Comparison of ENCODE assay signal across 19 cellular contexts in genomic region chrX:153486163-153486562, GRCh38. TPM values are rescaled to one million over a fixed set of nuclear protein-coding genes. Genes with fewer than 3 reads are reported as not detected.
DNase-seq lines count a peak whose midpoint lies in the region; ATAC-seq and TF ChIP-seq lines count a peak whose summit lies in the region.
"Had no signal": no experiment of that assay in that cellular context is flagged by ENCODE, and none has a peak within 500 bp of the region (broad histone marks: within the 10 kb centered on the region; RNA-seq: fewer than 3 reads in every experiment).

No MANE protein-coding gene starts in this region.

- no peak overlapping the region for H3K4me3 Mint-ChIP-seq in T-helper 17 cell
- H3K4me3 Mint-ChIP-seq: CD8-positive, alpha-beta T cell; HFFc6 had no signal

- H3K4me1 ChIP-seq in BE2C = peaks cover 14% of the 10 kb centered on the region
- H3K4me1 ChIP-seq in BLaER1 = peaks cover 100% of the 10 kb centered on the region
- H3K4me1 ChIP-seq in trophoblast cell (ENCODE audit: control insufficient read depth in 1 of 2, insufficient read depth in 2 of 2, low read length in 2 of 2) = peaks cover 7 to 16% of the 10 kb centered on the region in 2 experiments
- peaks cover 2 to 19% (median 16%) of the 10 kb centered on the region in 4 donors for H3K4me1 ChIP-seq in esophagus muscularis mucosa
- H3K4me1 ChIP-seq in transverse colon = peaks cover 0 to 5% (median 0%) of the 10 kb centered on the region in 4 donors

- peaks cover 6% of the 10 kb centered on the region; the same call in 1 of the 2 replicates for H4K20me1 ChIP-seq in BLaER1

- no peaks in the 10 kb centered on the region for H3K27me3 Mint-ChIP-seq in T-helper 17 cell

- no peaks in the 10 kb centered on the region for H3K36me3 Mint-ChIP-seq in T-helper 17 cell (ENCODE audit: low read depth)
- H3K36me3 Mint-ChIP-seq: CD8-positive, alpha-beta T cell had no signal

- peak overlapping the region; percentile 11 for H4K91ac ChIP-seq in trophoblast cell (ENCODE audit: low read depth, low read length)

- DNase-seq in BE2C = peak; percentile 48
- DNase-seq in WERI-Rb-1 = no peak
- no peak for DNase-seq in trophoblast cell
- DNase-seq in esophagus muscularis mucosa (ENCODE audit: extremely low spot score) = no peak
- no peak for DNase-seq in T-helper 17 cell
- no peak for DNase-seq in foreskin melanocyte
- no peak for DNase-seq in transverse colon
- DNase-seq: ACHN; Calu3; CD8-positive, alpha-beta T cell; DMS79 treated with DMSO at 0.1 percent for 48 hours; GF-D8; GOT3; H7; HFFc6 had no signal

- H3K23ac ChIP-seq in trophoblast cell (ENCODE audit: low read length) = no peak overlapping the region

- H3K4me1 Mint-ChIP-seq in T-helper 17 cell = no peaks in the 10 kb centered on the region

- no peak overlapping the region for H2BK12ac ChIP-seq in trophoblast cell (ENCODE audit: low read length)

- peaks cover 13% of the 10 kb centered on the region for H3K79me1 ChIP-seq in trophoblast cell (ENCODE audit: low read length)

- TF ChIP-seq POLR2A in esophagus muscularis mucosa (IDR thresholded peaks at IDR 0.05; ENCODE audit: low read depth) = no peak
- TF ChIP-seq POLR2A in transverse colon (IDR thresholded peaks at IDR 0.05) = no peak

- H3K9ac ChIP-seq in BLaER1 = no peak overlapping the region
- no peak overlapping the region for H3K9ac ChIP-seq in trophoblast cell (ENCODE audit: low read length)

- no peak overlapping the region for H3K27ac Mint-ChIP-seq in T-helper 17 cell
- H3K27ac Mint-ChIP-seq: CD8-positive, alpha-beta T cell; HFFc6 had no signal

- no peaks in the 10 kb centered on the region for H3K79me2 ChIP-seq in trophoblast cell (ENCODE audit: control insufficient read depth, insufficient read depth, low read length, poor library complexity)

- no peak overlapping the region for H2AK5ac ChIP-seq in trophoblast cell (ENCODE audit: low read length)

- TF ChIP-seq EP300 in esophagus muscularis mucosa (IDR thresholded peaks at IDR 0.05) = no peak
- TF ChIP-seq EP300 in transverse colon (IDR thresholded peaks at IDR 0.05; ENCODE audit: low read depth) = no peak

- no CpG with 5 or more reads among the region's 10 CpGs for WGBS in trophoblast cell (ENCODE audit: extremely low coverage, insufficient coverage, insufficient read length)
- 83% methylated on average over 3 of the region's 10 CpGs for WGBS in esophagus muscularis mucosa
- WGBS in transverse colon (ENCODE audit: low coverage in 1 of 2), 2 donors = 87% methylated on average over 10 of the region's 10 CpGs; no CpG with 5 or more reads in 1 of the 2 donors

- no peak overlapping the region for H3K4ac ChIP-seq in trophoblast cell (ENCODE audit: low read depth, low read length)

- intact Hi-C loops in esophagus muscularis mucosa (cut with DNase I) = no loop called here
- intact Hi-C loops in transverse colon (cut with DNase I; ENCODE audit: low total_unique reads) = no loop called here

- in situ Hi-C loops in transverse colon (cut with MboI; ENCODE audit: low pct_ligation_motif_present in 1 of 4, low pct_unique_long_range_greater_than_20kb in 1 of 4, low sequenced_read_pairs in 3 of 4) = no loop called here

- H4K8ac ChIP-seq in trophoblast cell (ENCODE audit: low read depth, low read length) = no peak overlapping the region

- no peak overlapping the region for H3K14ac ChIP-seq in trophoblast cell (ENCODE audit: low read length)

- no peaks in the 10 kb centered on the region for H3K27me3 ChIP-seq in BE2C
- H3K27me3 ChIP-seq in BLaER1 = peaks cover 47% of the 10 kb centered on the region
- peaks cover 19% of the 10 kb centered on the region for H3K27me3 ChIP-seq in WERI-Rb-1 (ENCODE audit: insufficient read depth, low read depth, severe bottlenecking)
- H3K27me3 ChIP-seq in trophoblast cell (ENCODE audit: insufficient read depth, low read length) = no peaks in the 10 kb centered on the region
- no peaks in the 10 kb centered on the region for H3K27me3 ChIP-seq in esophagus muscularis mucosa
- H3K27me3 ChIP-seq in transverse colon = no peaks in the 10 kb centered on the region

- H2AFZ ChIP-seq in trophoblast cell (ENCODE audit: insufficient read depth, low read length, poor library complexity) = no peak overlapping the region

- H3K4me2 ChIP-seq in BLaER1 = peak overlapping the region; percentile 84
- H3K4me2 ChIP-seq in trophoblast cell (ENCODE audit: low read length) = no peak overlapping the region

- H3K27ac ChIP-seq in BLaER1 (peak overlapping the region; percentile 52), WERI-Rb-1 (peak overlapping the region; percentile 54), trophoblast cell (ENCODE audit: low read depth, low read length) (no peak overlapping the region), esophagus muscularis mucosa (replicated peaks in 1 of 4) (no peak overlapping the region), transverse colon (no peak overlapping the region)
- H3K27ac ChIP-seq: HL-60 had no signal

- no peak for TF ChIP-seq CTCF in BE2C (IDR thresholded peaks at IDR 0.05; ENCODE audit: low read depth, low read length)
- TF ChIP-seq CTCF in WERI-Rb-1 (IDR thresholded peaks at IDR 0.05; ENCODE audit: low read depth, low read length) = no peak
- TF ChIP-seq CTCF in esophagus muscularis mucosa (IDR thresholded peaks at IDR 0.05) = no peak
- no peak for TF ChIP-seq CTCF in transverse colon (IDR thresholded peaks at IDR 0.05)

- no peak overlapping the region for H3K4me3 ChIP-seq in BE2C (ENCODE audit: low read depth, low read length)
- no peak overlapping the region for H3K4me3 ChIP-seq in BLaER1
- no peak overlapping the region for H3K4me3 ChIP-seq in WERI-Rb-1 (ENCODE audit: low read depth, low read length)
- H3K4me3 ChIP-seq in trophoblast cell (ENCODE audit: low read depth, low read length) = no peak overlapping the region
- no peak overlapping the region for H3K4me3 ChIP-seq in esophagus muscularis mucosa
- no peak overlapping the region for H3K4me3 ChIP-seq in transverse colon

- H2BK120ac ChIP-seq in trophoblast cell (ENCODE audit: insufficient read depth, low read length, poor library complexity) = no peak overlapping the region

- no peak for ATAC-seq in T-helper 17 cell
- ATAC-seq: CD8-positive, alpha-beta T cell; HCT116 had no signal

- no peak overlapping the region for H3K18ac ChIP-seq in trophoblast cell (ENCODE audit: low read length)

- H2BK5ac ChIP-seq in trophoblast cell (ENCODE audit: low read depth, low read length, poor library complexity) = no peak overlapping the region

- H3K9me3 ChIP-seq in BE2C (no peaks in the 10 kb centered on the region), BLaER1 (no peaks in the 10 kb centered on the region), WERI-Rb-1 (ENCODE audit: severe bottlenecking) (no peaks in the 10 kb centered on the region), trophoblast cell (ENCODE audit: insufficient read depth, low read depth, low read length) (no peaks in the 10 kb centered on the region), esophagus muscularis mucosa (no peaks in the 10 kb centered on the region), T-helper 17 cell (ENCODE audit: control insufficient read depth, low read length, poor library complexity, severe bottlenecking) (no peaks in the 10 kb centered on the region), transverse colon (no peaks in the 10 kb centered on the region)

- no peaks in the 10 kb centered on the region for H3K36me3 ChIP-seq in BE2C
- no peaks in the 10 kb centered on the region for H3K36me3 ChIP-seq in BLaER1
- no peaks in the 10 kb centered on the region for H3K36me3 ChIP-seq in WERI-Rb-1
- no peaks in the 10 kb centered on the region for H3K36me3 ChIP-seq in trophoblast cell (ENCODE audit: control insufficient read depth in 1 of 2, insufficient read depth in 2 of 2, low read length in 2 of 2)
- no peaks in the 10 kb centered on the region for H3K36me3 ChIP-seq in esophagus muscularis mucosa
- no peaks in the 10 kb centered on the region for H3K36me3 ChIP-seq in transverse colon

- H4K12ac ChIP-seq in trophoblast cell (ENCODE audit: low read depth, low read length) = no peak overlapping the region

RNA-seq across cellular contexts. Expression of gene BGN, which starts 8.6 kb away (rescaled TPM):
- polyA plus RNA-seq in BE2C (2012; ENCODE audit: insufficient read depth, insufficient read length, low read depth) = 54.0 TPM
- 47.2 and 52.2 TPM in 2 replicates for polyA plus RNA-seq in trophoblast cell (2013)
- total RNA-seq in esophagus muscularis mucosa = 10 to 100 TPM; 16.6 to 77.8 (median 21.5) TPM
- total RNA-seq in T-helper 17 cell = not detected
- 10 to 100 TPM in 2 of 4 donors, 1 to 10 TPM in 2; 3.8 to 67.1 (median 10.5) TPM for total RNA-seq in transverse colon
- total RNA-seq: Calu3; CD8-positive, alpha-beta T cell had no signal

RNA-seq across cellular contexts. Expression of gene HAUS7, which starts 15.8 kb away (rescaled TPM):
- polyA plus RNA-seq in BE2C (2012; ENCODE audit: insufficient read depth, insufficient read length, low read depth) = 81.5 TPM
- polyA plus RNA-seq in trophoblast cell (2013) = 20.9 and 21.1 TPM in 2 replicates
- 10 to 100 TPM; 23.4 to 25.8 (median 24.2) TPM for total RNA-seq in esophagus muscularis mucosa
- 10 to 100 TPM; 27.1 to 34.2 TPM for total RNA-seq in T-helper 17 cell
- 10 to 100 TPM in 3 of 4 donors, 1 to 10 TPM in 1; 7.0 to 34.8 (median 12.4) TPM for total RNA-seq in transverse colon

RNA-seq across cellular contexts. Expression of gene ATP2B3, which starts 31.3 kb away (rescaled TPM):
- 13.1 TPM for polyA plus RNA-seq in BE2C (2012; ENCODE audit: insufficient read depth, insufficient read length, low read depth)
- polyA plus RNA-seq in trophoblast cell (2013) = 2.6 and 2.8 TPM in 2 replicates
- total RNA-seq in esophagus muscularis mucosa (under 1 TPM; under 0.01 to 0.33 (median 0.21) TPM), T-helper 17 cell (not detected), transverse colon (not detected)
- total RNA-seq: Calu3; CD8-positive, alpha-beta T cell; H7; HFFc6; HT1080 had no signal

RNA-seq across cellular contexts. Expression of gene TREX2, which starts 40.3 kb away (rescaled TPM):
- 4.6 TPM for polyA plus RNA-seq in BE2C (2012; ENCODE audit: insufficient read depth, insufficient read length, low read depth)
- 0.12 and 0.18 TPM in 2 replicates for polyA plus RNA-seq in trophoblast cell (2013)
- total RNA-seq in esophagus muscularis mucosa = 1 to 10 TPM in 2 of 4 donors, under 1 TPM in 1, not detected in 1; 0.78 to 2.3 (median 1.2) TPM
- 1 to 10 TPM; 2.0 to 3.3 TPM for total RNA-seq in T-helper 17 cell
- total RNA-seq in transverse colon = 1 to 10 TPM in 2 of 4 donors, under 1 TPM in 1, not detected in 1; 0.55 to 2.0 (median 1.4) TPM

Comparison
In these comparisons a context has a peak if more than half of its experiments do, and no peak if none do; other contexts are left out.
1. H3K27ac ChIP-seq: peak in BLaER1 (single experiment) and WERI-Rb-1 (single experiment); none in trophoblast cell (single experiment), esophagus muscularis mucosa (0 of 4) and transverse colon (0 of 4).
2. RNA of gene BGN, which starts 8.6 kb away (total RNA-seq): 16.6 to 77.8 TPM in esophagus muscularis mucosa and 3.8 to 67.1 TPM in transverse colon; not detected in T-helper 17 cell; every median in the first group is over 4 times any median in the second.